10 cellular contexts compared by ENCODE assay signal in genomic region chr7:138934861-138935260, GRCh38. TPM values are rescaled to one million over a fixed set of nuclear protein-coding genes. Genes with fewer than 3 reads are reported as not detected.
A peak's percentile ranks its signal among the peaks of the same experiment; 100 is the strongest.
DNase-seq lines count a peak whose midpoint lies in the region; ATAC-seq, FAIRE-seq and TF ChIP-seq lines count a peak whose summit lies in the region.
"Had no signal": no experiment of that assay in that cellular context is flagged by ENCODE, and none has a peak within 500 bp of the region (broad histone marks: within the 10 kb centered on the region; RNA-seq: fewer than 3 reads in every experiment).

No MANE protein-coding gene starts in this region.

- H3K36me3 ChIP-seq in PC-9 (ENCODE audit: low read depth), result no peaks in the 10 kb centered on the region
- no peaks in the 10 kb centered on the region for H3K36me3 ChIP-seq in endothelial cell of umbilical vein (ENCODE audit: control insufficient read depth in 2 of 2, extremely low read depth in 1 of 2, insufficient read depth in 2 of 2, low read length in 2 of 2)
- H3K36me3 ChIP-seq in neural progenitor cell, result no peaks in the 10 kb centered on the region
- H3K36me3 ChIP-seq: uterus had no signal

- 0 out of 2 replicates have a peak, but pooled peaks cover 3% of the 10 kb centered on the region for H3K79me2 ChIP-seq in PC-9 (ENCODE audit: low read depth)
- peaks cover 2% of the 10 kb centered on the region for H3K79me2 ChIP-seq in endothelial cell of umbilical vein (ENCODE audit: control insufficient read depth, insufficient read depth, low read length)
- H3K79me2 ChIP-seq in neural progenitor cell (ENCODE audit: low read depth), result peaks cover 4% of the 10 kb centered on the region

- peaks cover 20% of the 10 kb centered on the region for H3K4me1 Mint-ChIP-seq in neural progenitor cell

- H3K27ac Mint-ChIP-seq in neural progenitor cell, result peak overlapping the region; percentile 4

- peaks cover 6% of the 10 kb centered on the region for H3K9me3 Mint-ChIP-seq in neural progenitor cell

- H3K4me1 ChIP-seq in PC-9 (replicated peaks; ENCODE audit: insufficient read depth), result peaks cover 27% of the 10 kb centered on the region
- peaks cover 37% of the 10 kb centered on the region for H3K4me1 ChIP-seq in endothelial cell of umbilical vein (ENCODE audit: control insufficient read depth, extremely low read depth, insufficient read depth, low read length)
- H3K4me1 ChIP-seq in neural progenitor cell, result peaks cover 14% of the 10 kb centered on the region

- POLR2A ChIA-PET in PC-9 (lab: Charles Lee; ENCODE audit: unreplicated experiment) (interaction anchor here (0.6 kb wide), 2 partner anchors 499 to 797 kb away, joined by 5 read pairs; no protein-coding TSS in a partner anchor), endothelial cell of umbilical vein (lab: Charles Lee) (interaction anchor here (0.5 to 0.7 kb wide), 2 partner anchors 140 to 1125 kb away, joined by 4 to 8 read pairs; no protein-coding TSS in a partner anchor)

- no peak overlapping the region; the same call in 1 of the 2 replicates for H3K4me3 ChIP-seq in PC-9
- peak overlapping the region in 1 of 3 experiments; percentile 24 for H3K4me3 ChIP-seq in endothelial cell of umbilical vein (replicated peaks in 1 of 3; ENCODE audit: insufficient read depth in 1 of 3, low read depth in 1 of 3, low read length in 3 of 3)
- H3K4me3 ChIP-seq in neural progenitor cell, result no peak overlapping the region
- H3K4me3 ChIP-seq: uterus had no signal

- CTCF ChIA-PET in PC-9 (lab: Charles Lee) (interaction anchor here (0.6 to 1.6 kb wide), 2 partner anchors 48 to 79 kb away, joined by 3 to 7 read pairs; no protein-coding TSS in a partner anchor), endothelial cell of umbilical vein (lab: Charles Lee) (interaction anchor here (0.6 to 2.9 kb wide), 10 partner anchors 10 to 140 kb away, joined by 3 to 17 read pairs (median 4); partner anchors contain the start of gene KIAA1549)

- BruUV-seq in PC-9 (replicated peaks; lab: Mats Ljungman, UMichigan), result no TSS peak
- no TSS peak for BruUV-seq in endothelial cell of umbilical vein (replicated peaks; lab: Mats Ljungman, UMichigan)

- H3K9ac ChIP-seq in endothelial cell of umbilical vein (replicated peaks; ENCODE audit: extremely low read depth, insufficient read depth, low read length), result peak overlapping the region; percentile 77
- H3K9ac ChIP-seq in neural progenitor cell, result no peak overlapping the region

- H3K27me3 Mint-ChIP-seq in neural progenitor cell (ENCODE audit: insufficient read depth, low read depth), result no peaks in the 10 kb centered on the region

- H3K9me3 ChIP-seq in PC-9 (ENCODE audit: insufficient read depth, low read depth) (no peaks in the 10 kb centered on the region; the same call in 1 of the 2 replicates), endothelial cell of umbilical vein (replicated peaks; ENCODE audit: control insufficient read depth, insufficient read depth, low read length) (no peaks in the 10 kb centered on the region), neural progenitor cell (ENCODE audit: low read depth) (no peaks in the 10 kb centered on the region)
- H3K9me3 ChIP-seq: uterus had no signal

- H4K20me1 ChIP-seq in PC-9 (ENCODE audit: insufficient read depth) (no peaks in the 10 kb centered on the region), endothelial cell of umbilical vein (replicated peaks; ENCODE audit: control insufficient read depth, extremely low read depth, insufficient read depth, low read length) (no peaks in the 10 kb centered on the region), neural progenitor cell (ENCODE audit: low read depth) (peaks cover 16% of the 10 kb centered on the region)

- TF ChIP-seq CTCF in PC-9 (conservative IDR thresholded peaks at IDR 0.05) (no peak), endothelial cell of umbilical vein (IDR thresholded peaks at IDR 0.05; ENCODE audit: extremely low read depth in 1 of 2, insufficient read depth in 1 of 2, low read depth in 1 of 2, low read length in 2 of 2) (no peak), neural progenitor cell (IDR thresholded peaks at IDR 0.05) (no peak)

- no peak for ATAC-seq in GM21529 (IDR thresholded peaks at IDR 0.05; ENCODE audit: unreplicated experiment)
- ATAC-seq in HG02678 (IDR thresholded peaks at IDR 0.05; ENCODE audit: unreplicated experiment), result no peak
- ATAC-seq in GM19023 (IDR thresholded peaks at IDR 0.05; ENCODE audit: unreplicated experiment), result no peak

- peak; percentile 84 for DNase-seq in EH (ENCODE audit: low read depth)
- peak; percentile 47 to 86 for DNase-seq in PC-9
- peak; percentile 81 for DNase-seq in endothelial cell of umbilical vein (ENCODE audit: low read depth, low spot score)
- DNase-seq in neural progenitor cell (ENCODE audit: low spot score), result no peak
- no peak for DNase-seq in NOMO-1 treated with DMSO at 0.1 percent for 48 hours (lab: John Stamatoyannopoulos, UW; ENCODE audit: unreplicated experiment)
- DNase-seq: T-helper 1 cell, uterus had no signal

- no peaks in the 10 kb centered on the region for H3K9me1 ChIP-seq in endothelial cell of umbilical vein (replicated peaks; ENCODE audit: control insufficient read depth, extremely low read depth, insufficient read depth, low read length)

- dilution Hi-C loops in endothelial cell of umbilical vein (cut with MboI; ENCODE audit: extremely low pct_ligation_motif_present, low sequenced_read_pairs), result no loop called here

- H3K27ac ChIP-seq in PC-9, result peak overlapping the region; percentile 72
- peak overlapping the region; percentile 88 for H3K27ac ChIP-seq in endothelial cell of umbilical vein (ENCODE audit: insufficient read depth, low read depth, low read length)
- H3K27ac ChIP-seq in neural progenitor cell, result no peak overlapping the region

- no peak overlapping the region for H2AFZ ChIP-seq in PC-9
- no peak overlapping the region for H2AFZ ChIP-seq in endothelial cell of umbilical vein (ENCODE audit: low read depth, low read length)
- no peak overlapping the region for H2AFZ ChIP-seq in neural progenitor cell (replicated peaks)

- intact Hi-C loops in PC-9 (cut with micrococcal nuclease; ENCODE audit: unreplicated experiment), result loop anchor here (1.0 to 5.0 kb wide), 3 partner anchors 23 to 47 kb away; partner anchors contain the start of gene KIAA1549
- intact Hi-C loops in endothelial cell of umbilical vein (cut with micrococcal nuclease), result loop anchor here (1.0 kb wide), 2 partner anchors 45 to 49 kb away; no protein-coding TSS in a partner anchor

- H3F3A ChIP-seq in PC-9 (ENCODE audit: insufficient read depth, low read depth) (peaks cover 20% of the 10 kb centered on the region; the same call in 1 of the 2 replicates), neural progenitor cell (ENCODE audit: low read depth) (no peaks in the 10 kb centered on the region)

- peaks cover 47% of the 10 kb centered on the region for H3K36me3 Mint-ChIP-seq in neural progenitor cell

- FAIRE-seq in endothelial cell of umbilical vein (lab: Jason Lieb, UNC), result peak; percentile 67

- H3K4me2 ChIP-seq in PC-9, result peak overlapping the region; percentile 55
- peak overlapping the region; percentile 75 for H3K4me2 ChIP-seq in endothelial cell of umbilical vein (ENCODE audit: insufficient read depth, low read length)
- no peak overlapping the region for H3K4me2 ChIP-seq in neural progenitor cell

- H3K4me3 Mint-ChIP-seq in neural progenitor cell, result no peak overlapping the region

- H3K9me2 ChIP-seq in PC-9 (ENCODE audit: insufficient read depth), result no peaks in the 10 kb centered on the region

- H3K27me3 ChIP-seq in PC-9 (ENCODE audit: insufficient read depth, low read depth), result no peaks in the 10 kb centered on the region
- no peaks in the 10 kb centered on the region for H3K27me3 ChIP-seq in endothelial cell of umbilical vein (ENCODE audit: control insufficient read depth in 2 of 2, insufficient read depth in 2 of 2, low read length in 2 of 2)
- no peaks in the 10 kb centered on the region for H3K27me3 ChIP-seq in neural progenitor cell
- H3K27me3 ChIP-seq: uterus had no signal

- TF ChIP-seq POLR2A in endothelial cell of umbilical vein (IDR thresholded peaks at IDR 0.05; ENCODE audit: low read depth, low read length), result no peak

TF ChIP-seq in endothelial cell of umbilical vein, 7 proteins besides CTCF, POLR2A, EP300 and RAD21:
- TF ChIP-seq FOS (IDR thresholded peaks at IDR 0.05; ENCODE audit: borderline replicate concordance, insufficient read depth, low read length) (peak; percentile 74), JUN (IDR thresholded peaks at IDR 0.05; ENCODE audit: borderline replicate concordance, insufficient read depth, insufficient read length, low read depth) (peak; percentile 95), GATA2 (IDR thresholded peaks at IDR 0.05; ENCODE audit: insufficient read depth, insufficient read length, low read depth, low read length) (peak; percentile 99), POLR2AphosphoS5 (IDR thresholded peaks at IDR 0.05; ENCODE audit: insufficient read depth, low read depth, low read length) (peak; percentile 78), MYC (IDR thresholded peaks at IDR 0.05; ENCODE audit: low read depth, low read length) (no peak), MAX (IDR thresholded peaks at IDR 0.05; ENCODE audit: insufficient read depth, insufficient read length) (no peak), EZH2 (IDR thresholded peaks at IDR 0.05; ENCODE audit: borderline replicate concordance, low read depth, low read length, severe bottlenecking) (no peak)

RNA-seq across cellular contexts. Expression of gene KIAA1549, which starts 46.3 kb away (rescaled TPM):
- total RNA-seq in PC-9 (2021) (20.2 and 26.6 TPM in 2 replicates), endothelial cell of umbilical vein (10.9 and 12.4 TPM in 2 replicates), neural progenitor cell (ENCODE audit: low replicate concordance) (4.8 and 9.1 TPM in 2 replicates)
- 3.9 and 4.6 TPM in 2 replicates for polyA plus RNA-seq in endothelial cell of umbilical vein
- polyA plus RNA-seq in endothelial cell of umbilical vein (2011; cell fraction: cytosol; rRNA removed), result 3.2 TPM in 2 replicates
- polyA plus RNA-seq in endothelial cell of umbilical vein (2011; cell fraction: nucleus; rRNA removed), result 7.1 and 7.5 TPM in 2 replicates
- polyA plus RNA-seq in endothelial cell of umbilical vein (2012), result 7.5 and 8.7 TPM in 2 replicates
- 11.0 and 12.8 TPM in 2 replicates for polyA minus RNA-seq in endothelial cell of umbilical vein
- 7.0 TPM for polyA minus RNA-seq in endothelial cell of umbilical vein (2011; cell fraction: cytosol; rRNA and poly(A)+ RNA removed)
- 11.0 and 15.8 TPM in 2 replicates for polyA minus RNA-seq in endothelial cell of umbilical vein (2011; cell fraction: nucleus; rRNA and poly(A)+ RNA removed)

Comparison
In these comparisons a context has a peak if more than half of its experiments do, and no peak if none do; other contexts are left out.
1. DNase-seq: peak in EH (single experiment), PC-9 (2 of 2) and endothelial cell of umbilical vein (single experiment); none in neural progenitor cell (single experiment) and NOMO-1 treated with DMSO at 0.1 percent for 48 hours (single experiment).